Comparison of ENCODE assay signal across 10 cellular contexts in genomic region chr4:118989098-118990080, GRCh38.
DNase-seq lines count a peak whose midpoint lies in the region; ATAC-seq and TF ChIP-seq lines count a peak whose summit lies in the region.
"Had no signal": no experiment of that assay in that cellular context is flagged by ENCODE, and none has a peak within 500 bp of the region (broad histone marks: within the 10 kb centered on the region; RNA-seq: fewer than 3 reads in every experiment).

No MANE protein-coding gene starts in this region.

- TF ChIP-seq POLR2A in tibial nerve (IDR thresholded peaks at IDR 0.05), result no peak

- no peaks in the 10 kb centered on the region for H3K27me3 ChIP-seq in left lung
- H3K27me3 ChIP-seq in tibial nerve, result no peaks in the 10 kb centered on the region
- H3K27me3 ChIP-seq in upper lobe of right lung, result no peaks in the 10 kb centered on the region

- peak in 1 of 2 donors; percentile 17 for TF ChIP-seq EP300 in tibial nerve (IDR thresholded peaks at IDR 0.05)

- H3K4me3 ChIP-seq in cardiac fibroblast (replicated peaks in 1 of 2; ENCODE audit: low read depth in 2 of 2, low read length in 2 of 2) (no peak overlapping the region), left lung (no peak overlapping the region), tibial nerve (no peak overlapping the region), upper lobe of right lung (no peak overlapping the region)

- no peaks in the 10 kb centered on the region for H3K36me3 ChIP-seq in left lung
- peaks cover 0 to 3% (median 0%) of the 10 kb centered on the region in 3 donors for H3K36me3 ChIP-seq in tibial nerve
- H3K36me3 ChIP-seq in upper lobe of right lung, result no peaks in the 10 kb centered on the region

- H3K9me3 ChIP-seq in left lung, result no peaks in the 10 kb centered on the region
- no peaks in the 10 kb centered on the region for H3K9me3 ChIP-seq in tibial nerve
- no peaks in the 10 kb centered on the region for H3K9me3 ChIP-seq in upper lobe of right lung

- TF ChIP-seq CTCF in cardiac fibroblast (IDR thresholded peaks at IDR 0.05; ENCODE audit: low read depth, low read length) (no peak), left lung (IDR thresholded peaks at IDR 0.05) (no peak), tibial nerve (IDR thresholded peaks at IDR 0.05) (no peak), upper lobe of right lung (IDR thresholded peaks at IDR 0.05) (no peak)

- ATAC-seq in left lung (peak; percentile 71), HG03432 (IDR thresholded peaks at IDR 0.05; ENCODE audit: unreplicated experiment) (no peak), HG02763 (IDR thresholded peaks at IDR 0.05; ENCODE audit: unreplicated experiment) (no peak), upper lobe of right lung (no peak)

- peak overlapping the region; percentile 20 to 49 for H3K27ac ChIP-seq in left lung
- peak overlapping the region; percentile 35 to 77 (median 60) for H3K27ac ChIP-seq in tibial nerve
- H3K27ac ChIP-seq in upper lobe of right lung, result no peak overlapping the region

- intact Hi-C loops in left lung (cut with DNase I), result no loop called here
- intact Hi-C loops in upper lobe of right lung (cut with DNase I), result loop anchor here (10.0 kb wide), 1 partner anchor 295 kb away; no protein-coding TSS in a partner anchor

- DNase-seq in HS-5 (ENCODE audit: low read depth), result peak; percentile 89
- DNase-seq in cardiac fibroblast (ENCODE audit: low read depth in 2 of 2), result peak; percentile 54 to 87
- no peak for DNase-seq in left lung
- no peak for DNase-seq in tibial nerve (ENCODE audit: low spot score in 2 of 2)
- no peak for DNase-seq in activated CD8-positive, alpha-beta memory T cell treated with anti-CD3 and anti-CD28 coated beads, Interleukin-2, amount 50 U/mL, for 4 hours
- DNase-seq in upper lobe of right lung, result no peak
- DNase-seq: activated naive CD4-positive, alpha-beta T cell treated with anti-CD3 and anti-CD28 coated beads, Interleukin-2, amount 10 ng/mL, durations not matched to agents 7 days and 5 days; NCI-H1092 treated with DMSO at 0.1 percent for 48 hours had no signal

- 74 to 77% methylated on average over 7 of the region's 7 CpGs for WGBS in tibial nerve, 2 donors

- H3K4me1 ChIP-seq in left lung, result peaks cover 0 to 6% of the 10 kb centered on the region in 2 donors
- peaks cover 0 to 8% (median 3%) of the 10 kb centered on the region in 4 donors for H3K4me1 ChIP-seq in tibial nerve
- H3K4me1 ChIP-seq in upper lobe of right lung, result peaks cover 20% of the 10 kb centered on the region

Comparison
In these comparisons a context has a peak if more than half of its experiments do, and no peak if none do; other contexts are left out.
1. DNase-seq: peak in HS-5 (single experiment) and cardiac fibroblast (2 of 2); none in left lung (0 of 2), tibial nerve (0 of 2), activated CD8-positive, alpha-beta memory T cell treated with anti-CD3 and anti-CD28 coated beads, Interleukin-2, amount 50 U/mL, for 4 hours (single experiment) and upper lobe of right lung (single experiment).